Comparison of ENCODE assay signal across 1 cellular context in the genomic region with DNA sequence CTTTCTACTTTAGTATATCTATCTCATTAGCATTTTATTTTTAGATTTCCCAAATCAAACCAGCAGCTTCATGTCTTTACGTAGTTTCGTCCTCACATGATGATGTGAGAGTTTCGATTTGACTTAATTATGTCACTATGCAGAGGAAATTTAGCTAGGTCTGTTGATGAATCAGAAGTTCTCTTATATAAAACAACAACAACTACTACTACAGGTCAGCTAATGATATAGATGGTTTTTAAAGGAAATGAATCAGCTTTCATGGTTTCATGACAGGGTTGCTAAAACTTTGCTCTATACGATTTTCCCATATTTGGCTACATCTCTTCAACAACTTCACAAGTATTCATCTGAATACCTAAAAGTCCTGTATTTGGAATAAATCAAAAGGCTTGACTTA.
A peak's percentile ranks its signal among the peaks of the same experiment; 100 is the strongest.
TF ChIP-seq lines count a peak whose summit lies in the region.

No MANE protein-coding gene starts in this region.

TF ChIP-seq in GM12878, 131 proteins besides CTCF, POLR2A, EP300 and RAD21 (continued from another document):
- TF ChIP-seq, protein P1, sequence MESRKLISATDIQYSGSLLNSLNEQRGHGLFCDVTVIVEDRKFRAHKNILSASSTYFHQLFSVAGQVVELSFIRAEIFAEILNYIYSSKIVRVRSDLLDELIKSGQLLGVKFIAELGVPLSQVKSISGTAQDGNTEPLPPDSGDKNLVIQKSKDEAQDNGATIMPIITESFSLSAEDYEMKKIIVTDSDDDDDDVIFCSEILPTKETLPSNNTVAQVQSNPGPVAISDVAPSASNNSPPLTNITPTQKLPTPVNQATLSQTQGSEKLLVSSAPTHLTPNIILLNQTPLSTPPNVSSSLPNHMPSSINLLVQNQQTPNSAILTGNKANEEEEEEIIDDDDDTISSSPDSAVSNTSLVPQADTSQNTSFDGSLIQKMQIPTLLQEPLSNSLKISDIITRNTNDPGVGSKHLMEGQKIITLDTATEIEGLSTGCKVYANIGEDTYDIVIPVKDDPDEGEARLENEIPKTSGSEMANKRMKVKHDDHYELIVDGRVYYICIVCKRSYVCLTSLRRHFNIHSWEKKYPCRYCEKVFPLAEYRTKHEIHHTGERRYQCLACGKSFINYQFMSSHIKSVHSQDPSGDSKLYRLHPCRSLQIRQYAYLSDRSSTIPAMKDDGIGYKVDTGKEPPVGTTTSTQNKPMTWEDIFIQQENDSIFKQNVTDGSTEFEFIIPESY (IDR thresholded peaks at IDR 0.05): peak; percentile 63; the same call in 1 of the 2 replicates
- TF ChIP-seq NR2F1 (conservative IDR thresholded peaks at IDR 0.05) (peak; percentile 76), RBBP5 (conservative IDR thresholded peaks at IDR 0.05) (no peak), BMI1 (IDR thresholded peaks at IDR 0.05; ENCODE audit: borderline replicate concordance) (peak; percentile 74; the same call in 1 of the 2 replicates), IKZF1 (conservative IDR thresholded peaks at IDR 0.05) (peak; percentile 68), TARDBP (IDR thresholded peaks at IDR 0.05; ENCODE audit: borderline replicate concordance) (no peak), EZH2 (IDR thresholded peaks at IDR 0.05; ENCODE audit: borderline replicate concordance, control insufficient read depth, low read depth, low read length) (no peak), ZNF384 (IDR thresholded peaks at IDR 0.05; ENCODE audit: borderline replicate concordance, low read depth, low read length) (no peak), TCF12 (IDR thresholded peaks at IDR 0.05; ENCODE audit: low read depth, low read length) (no peak), FOS (IDR thresholded peaks at IDR 0.05; ENCODE audit: borderline replicate concordance, extremely low read depth, insufficient read length) (no peak), ESRRA (IDR thresholded peaks at IDR 0.05; ENCODE audit: low read length) (no peak)
- TF ChIP-seq, protein P2, sequence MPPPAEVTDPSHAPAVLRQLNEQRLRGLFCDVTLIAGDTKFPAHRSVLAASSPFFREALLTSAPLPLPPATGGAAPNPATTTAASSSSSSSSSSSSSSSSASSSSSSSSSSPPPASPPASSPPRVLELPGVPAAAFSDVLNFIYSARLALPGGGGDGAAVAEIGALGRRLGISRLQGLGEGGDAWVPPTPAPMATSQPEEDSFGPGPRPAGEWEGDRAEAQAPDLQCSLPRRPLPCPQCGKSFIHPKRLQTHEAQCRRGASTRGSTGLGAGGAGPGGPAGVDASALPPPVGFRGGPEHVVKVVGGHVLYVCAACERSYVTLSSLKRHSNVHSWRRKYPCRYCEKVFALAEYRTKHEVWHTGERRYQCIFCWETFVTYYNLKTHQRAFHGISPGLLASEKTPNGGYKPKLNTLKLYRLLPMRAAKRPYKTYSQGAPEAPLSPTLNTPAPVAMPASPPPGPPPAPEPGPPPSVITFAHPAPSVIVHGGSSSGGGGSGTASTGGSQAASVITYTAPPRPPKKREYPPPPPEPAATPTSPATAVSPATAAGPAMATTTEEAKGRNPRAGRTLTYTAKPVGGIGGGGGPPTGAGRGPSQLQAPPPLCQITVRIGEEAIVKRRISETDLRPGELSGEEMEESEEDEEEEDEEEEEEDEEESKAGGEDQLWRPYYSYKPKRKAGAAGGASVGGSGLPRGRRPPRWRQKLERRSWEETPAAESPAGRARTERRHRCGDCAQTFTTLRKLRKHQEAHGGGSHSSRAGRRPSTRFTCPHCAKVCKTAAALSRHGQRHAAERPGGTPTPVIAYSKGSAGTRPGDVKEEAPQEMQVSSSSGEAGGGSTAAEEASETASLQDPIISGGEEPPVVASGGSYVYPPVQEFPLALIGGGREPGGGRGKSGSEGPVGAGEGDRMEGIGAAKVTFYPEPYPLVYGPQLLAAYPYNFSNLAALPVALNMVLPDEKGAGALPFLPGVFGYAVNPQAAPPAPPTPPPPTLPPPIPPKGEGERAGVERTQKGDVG (CRISPR knock-in tag; IDR thresholded peaks at IDR 0.05): no peak
TF ChIP-seq in GM12878: peak in this region for 35.
